In genomic region chr2:239385096-239386000, GRCh38 we compare ENCODE assay signal across 25 cellular contexts. TPM values are rescaled to one million over a fixed set of nuclear protein-coding genes. Genes with fewer than 3 reads are reported as not detected.
DNase-seq lines count a peak whose midpoint lies in the region; ATAC-seq, FAIRE-seq and TF ChIP-seq lines count a peak whose summit lies in the region.
"Had no signal": no experiment of that assay in that cellular context is flagged by ENCODE, and none has a peak within 500 bp of the region (broad histone marks: within the 10 kb centered on the region; RNA-seq: fewer than 3 reads in every experiment).

No MANE protein-coding gene starts in this region.

- peak overlapping the region in 1 of 11 experiments; percentile 40; a peak in 3 of 22 replicates for H3K27ac ChIP-seq in BLaER1 treated with 17β-estradiol and CSF1 and Interleukin-3, amounts not matched to agents 10 nM and 100 nM
- no peak overlapping the region for H3K27ac ChIP-seq in CD4-positive, alpha-beta memory T cell (ENCODE audit: low read depth, low read length)
- no peak overlapping the region; the same call in 1 of the 2 replicates for H3K27ac ChIP-seq in H1 (ENCODE audit: low read depth, low read length)
- H3K27ac ChIP-seq in neuronal stem cell (replicated peaks; ENCODE audit: low read length), result no peak overlapping the region
- no peak overlapping the region for H3K27ac ChIP-seq in esophagus squamous epithelium
- H3K27ac ChIP-seq: heart left ventricle, neutrophil, skin epidermis, testis had no signal

- CTCF ChIA-PET in CD4-positive, alpha-beta memory T cell (lab: Charles Lee; ENCODE audit: partially characterized antibody), result no interaction called here
- CTCF ChIA-PET in H1 (lab: Charles Lee; ENCODE audit: partially characterized antibody), result interaction anchor here (1.0 to 1.3 kb wide), 3 partner anchors 13 to 177 kb away, joined by 3 read pairs; no protein-coding TSS in a partner anchor
- CTCF ChIA-PET in activated CD8-positive, alpha-beta T cell treated with anti-CD3 and anti-CD28 coated beads for 36 hours (lab: Charles Lee), result no interaction called here

- peaks cover 56 to 100% (median 90%) of the 10 kb centered on the region in 11 experiments; a peak in 21 of 22 replicates for H4K20me1 ChIP-seq in BLaER1 treated with 17β-estradiol and CSF1 and Interleukin-3, amounts not matched to agents 10 nM and 100 nM
- H4K20me1 ChIP-seq in H1 (replicated peaks in 1 of 2; ENCODE audit: control insufficient read depth in 1 of 2, insufficient read depth in 2 of 2, low read length in 2 of 2), result peaks cover 21 to 31% of the 10 kb centered on the region in 2 experiments

- H3K23me2 ChIP-seq in H1 (ENCODE audit: low read depth, low read length), result no peaks in the 10 kb centered on the region

- no peak overlapping the region for H2AFZ ChIP-seq in H1 (ENCODE audit: low read length)
- H2AFZ ChIP-seq in neuronal stem cell (ENCODE audit: low read length), result no peak overlapping the region

- H3K4me3 ChIP-seq in BLaER1 treated with 17β-estradiol and CSF1 and Interleukin-3, amounts not matched to agents 10 nM and 100 nM, result no peak overlapping the region
- H3K4me3 ChIP-seq in CD4-positive, alpha-beta memory T cell (ENCODE audit: low read length in 2 of 2), result no peak overlapping the region
- no peak overlapping the region for H3K4me3 ChIP-seq in H1 (ENCODE audit: extremely low read depth in 1 of 4, insufficient read depth in 2 of 4, low read depth in 3 of 4, low read length in 4 of 4)
- H3K4me3 ChIP-seq in neuronal stem cell (ENCODE audit: low read length in 2 of 2), result no peak overlapping the region
- no peak overlapping the region for H3K4me3 ChIP-seq in esophagus squamous epithelium
- H3K4me3 ChIP-seq: heart left ventricle, mucosa of descending colon, skin epidermis, testis had no signal

- H3K79me1 ChIP-seq in H1 (ENCODE audit: low read depth, low read length) (peaks cover 27% of the 10 kb centered on the region), neuronal stem cell (ENCODE audit: low read depth, low read length) (peaks cover 25% of the 10 kb centered on the region)

- no peak overlapping the region for H2BK15ac ChIP-seq in H1 (ENCODE audit: low read length)
- no peak overlapping the region for H2BK15ac ChIP-seq in neuronal stem cell (ENCODE audit: low read length)

- TF ChIP-seq POLR2A in H1 (IDR thresholded peaks at IDR 0.05; ENCODE audit: control extremely low read depth in 1 of 2, low read depth in 2 of 2, low read length in 2 of 2), result no peak
- no peak for TF ChIP-seq POLR2A in esophagus squamous epithelium (IDR thresholded peaks at IDR 0.05)

- H3K23ac ChIP-seq in H1 (ENCODE audit: insufficient read length), result no peak overlapping the region
- H3K23ac ChIP-seq in neuronal stem cell (ENCODE audit: low read depth, low read length, poor library complexity), result peak overlapping the region; percentile 49

- H3K18ac ChIP-seq in H1 (ENCODE audit: extremely low read depth, low read length), result no peak overlapping the region
- peak overlapping the region; percentile 61 for H3K18ac ChIP-seq in neuronal stem cell (ENCODE audit: low read length)

- H2AK5ac ChIP-seq in H1 (ENCODE audit: low read depth, low read length), result no peak overlapping the region
- H2AK5ac ChIP-seq in neuronal stem cell (ENCODE audit: low read depth, low read length), result no peak overlapping the region

- peak overlapping the region; percentile 38; the same call in 1 of the 2 replicates for H4K8ac ChIP-seq in H1 (ENCODE audit: extremely low read depth, insufficient read depth, low read length)
- no peak overlapping the region for H4K8ac ChIP-seq in neuronal stem cell (ENCODE audit: low read depth, low read length)

- FAIRE-seq in H1 (lab: Jason Lieb, UNC), result no peak
- FAIRE-seq: GM12891, TTC549 had no signal

- no peak overlapping the region for H4K91ac ChIP-seq in H1 (replicated peaks; ENCODE audit: insufficient read length, low read length)
- no peak overlapping the region for H4K91ac ChIP-seq in neuronal stem cell (ENCODE audit: low read depth, low read length, poor library complexity)

- peaks cover 17 to 25% (median 21%) of the 10 kb centered on the region in 4 donors for H3K4me1 Mint-ChIP-seq in CD4-positive, alpha-beta memory T cell
- H3K4me1 Mint-ChIP-seq in activated CD8-positive, alpha-beta T cell treated with anti-CD3 and anti-CD28 coated beads for 36 hours (ENCODE audit: low read depth), result peaks cover 21% of the 10 kb centered on the region

- peak overlapping the region in 7 of 11 experiments; percentile 4 to 92 (median 45); a peak in 5 of 22 replicates for H3K4me2 ChIP-seq in BLaER1 treated with 17β-estradiol and CSF1 and Interleukin-3, amounts not matched to agents 10 nM and 100 nM
- H3K4me2 ChIP-seq in H1 (ENCODE audit: insufficient read depth in 1 of 2, low read depth in 2 of 2, low read length in 2 of 2) (no peak overlapping the region), neuronal stem cell (ENCODE audit: insufficient read depth, low read length, poor library complexity, severe bottlenecking) (no peak overlapping the region)

- H2BK20ac ChIP-seq in H1 (ENCODE audit: low read length), result no peak overlapping the region

- intact Hi-C loops in CD4-positive, alpha-beta memory T cell (cut with micrococcal nuclease), result no loop called here
- intact Hi-C loops in esophagus squamous epithelium (cut with DNase I), result no loop called here
- intact Hi-C loops in activated CD8-positive, alpha-beta T cell treated with anti-CD3 and anti-CD28 coated beads for 36 hours (cut with micrococcal nuclease), result no loop called here

- H2BK12ac ChIP-seq in H1 (ENCODE audit: low read depth, low read length) (no peak overlapping the region), neuronal stem cell (ENCODE audit: low read length) (no peak overlapping the region)

- H3K27me3 Mint-ChIP-seq in CD4-positive, alpha-beta memory T cell, result no peaks in the 10 kb centered on the region
- no peaks in the 10 kb centered on the region for H3K27me3 Mint-ChIP-seq in activated CD8-positive, alpha-beta T cell treated with anti-CD3 and anti-CD28 coated beads for 36 hours
- H3K27me3 Mint-ChIP-seq: dendritic cell treated with granulocyte-macrophage colony-stimulating factor and Interleukin-4, amounts not matched to agents 40 ng/mL and 50 ng/mL, for 4 days had no signal

- peak overlapping the region in 5 of 7 donors; percentile 47 to 67 (median 62) for H3K27ac Mint-ChIP-seq in CD4-positive, alpha-beta memory T cell
- no peak overlapping the region for H3K27ac Mint-ChIP-seq in activated CD8-positive, alpha-beta T cell treated with anti-CD3 and anti-CD28 coated beads for 36 hours
- H3K27ac Mint-ChIP-seq: dendritic cell treated with granulocyte-macrophage colony-stimulating factor and Interleukin-4, amounts not matched to agents 40 ng/mL and 50 ng/mL, for 4 days had no signal

- peaks cover 0 to 6% (median 0%) of the 10 kb centered on the region in 8 donors for H3K9me3 Mint-ChIP-seq in CD4-positive, alpha-beta memory T cell
- no peaks in the 10 kb centered on the region for H3K9me3 Mint-ChIP-seq in activated CD8-positive, alpha-beta T cell treated with anti-CD3 and anti-CD28 coated beads for 36 hours
- H3K9me3 Mint-ChIP-seq: dendritic cell treated with granulocyte-macrophage colony-stimulating factor and Interleukin-4, amounts not matched to agents 40 ng/mL and 50 ng/mL, for 4 days had no signal

- H4K5ac ChIP-seq in H1 (ENCODE audit: insufficient read length, low read depth, low read length), result no peak overlapping the region

- H3K79me2 ChIP-seq in H1 (ENCODE audit: control insufficient read depth in 1 of 2, insufficient read depth in 2 of 2, low read length in 2 of 2), result peaks cover 0 to 84% of the 10 kb centered on the region in 2 experiments; a peak in 3 of 4 replicates

- H3K36me3 Mint-ChIP-seq in CD4-positive, alpha-beta memory T cell, result peaks cover 8 to 20% of the 10 kb centered on the region in 2 donors
- peaks cover 13% of the 10 kb centered on the region for H3K36me3 Mint-ChIP-seq in activated CD8-positive, alpha-beta T cell treated with anti-CD3 and anti-CD28 coated beads for 36 hours (ENCODE audit: low read depth)

- TF ChIP-seq EP300 in H1 (IDR thresholded peaks at IDR 0.05; ENCODE audit: borderline replicate concordance in 1 of 2, low read depth in 2 of 2, low read length in 2 of 2), result no peak

- no peak for DNase-seq in CD4-positive, alpha-beta memory T cell
- no peak for DNase-seq in H1 (ENCODE audit: low read depth in 1 of 2, low spot score in 2 of 2)
- DNase-seq in neuronal stem cell (ENCODE audit: low spot score), result no peak
- no peak for DNase-seq in esophagus squamous epithelium (lab: John Stamatoyannopoulos, UW)
- no peak for DNase-seq in kidney tubule cell (ENCODE audit: low spot score)
- DNase-seq in activated CD8-positive, alpha-beta T cell treated with anti-CD3 and anti-CD28 coated beads for 36 hours, result no peak
- DNase-seq: activated CD4-positive, alpha-beta T cell treated with anti-CD3 and anti-CD28 coated beads for 48 hours; amniotic stem cell; COR-L47; Kasumi-1; NCI-H187 treated with DMSO at 0.1 percent for 48 hours; NCI-H2227 treated with DMSO at 0.1 percent for 48 hours; NCI-H82; SIG-M5; stimulated activated CD4-positive, alpha-beta T cell treated with anti-CD3 and anti-CD28 coated beads, Interleukin-2, amount 100 ng/mL, for 24 hours; stimulated activated naive CD4-positive, alpha-beta T cell; testis had no signal

- no peak overlapping the region for H2BK120ac ChIP-seq in H1 (replicated peaks; ENCODE audit: low read depth, low read length)
- no peak overlapping the region for H2BK120ac ChIP-seq in neuronal stem cell (ENCODE audit: low read depth, low read length)

- 0 out of 22 replicates have a peak overlapping the region, but pooled peaks of 1 of the 11 experiments have one; percentile 28 for H3K9ac ChIP-seq in BLaER1 treated with 17β-estradiol and CSF1 and Interleukin-3, amounts not matched to agents 10 nM and 100 nM
- H3K9ac ChIP-seq in H1 (replicated peaks in 1 of 4; ENCODE audit: extremely low read depth in 1 of 4, low read depth in 3 of 4, low read length in 3 of 4), result no peak overlapping the region
- peak overlapping the region; percentile 3 for H3K9ac ChIP-seq in neuronal stem cell (ENCODE audit: low read depth, low read length, poor library complexity)

- H3K27me3 ChIP-seq in BLaER1 treated with 17β-estradiol and CSF1 and Interleukin-3, amounts not matched to agents 10 nM and 100 nM, result no peaks in the 10 kb centered on the region
- H3K27me3 ChIP-seq in CD4-positive, alpha-beta memory T cell (ENCODE audit: insufficient read depth, low read length), result no peaks in the 10 kb centered on the region
- H3K27me3 ChIP-seq in H1 (replicated peaks in 1 of 4; ENCODE audit: control insufficient read depth in 3 of 4, extremely low read depth in 1 of 4, insufficient read depth in 3 of 4, low read length in 3 of 4) (no peaks in the 10 kb centered on the region), neuronal stem cell (ENCODE audit: control insufficient read depth in 3 of 3, insufficient read depth in 3 of 3, low read depth in 1 of 3, low read length in 3 of 3) (no peaks in the 10 kb centered on the region), esophagus squamous epithelium (no peaks in the 10 kb centered on the region)
- H3K27me3 ChIP-seq: heart left ventricle, neutrophil, testis had no signal

- no peak overlapping the region for H3K14ac ChIP-seq in H1 (ENCODE audit: insufficient read length)
- no peak overlapping the region for H3K14ac ChIP-seq in neuronal stem cell (ENCODE audit: low read length)

- POLR2A ChIA-PET in CD4-positive, alpha-beta memory T cell (lab: Charles Lee; ENCODE audit: partially characterized antibody), result no interaction called here
- POLR2A ChIA-PET in H1 (lab: Charles Lee; ENCODE audit: partially characterized antibody), result interaction anchor here (1.4 kb wide), 1 partner anchor 16 kb away, joined by 6 read pairs; the partner anchor contains the start of gene HDAC4
- POLR2A ChIA-PET in activated CD8-positive, alpha-beta T cell treated with anti-CD3 and anti-CD28 coated beads for 36 hours (lab: Charles Lee), result no interaction called here

- TF ChIP-seq CTCF in H1 (IDR thresholded peaks at IDR 0.05; ENCODE audit: control extremely low read depth in 1 of 3, insufficient read depth in 1 of 3, low read depth in 1 of 3, low read length in 3 of 3) (no peak), esophagus squamous epithelium (IDR thresholded peaks at IDR 0.05) (no peak)
- TF ChIP-seq CTCF in activated CD8-positive, alpha-beta T cell treated with anti-CD3 and anti-CD28 coated beads for 36 hours (IDR thresholded peaks at IDR 0.05), result no peak

- no peak for TF ChIP-seq RAD21 in H1 (IDR thresholded peaks at IDR 0.05 in 1 of 2, conservative IDR thresholded peaks at IDR 0.05 in 1 of 2; ENCODE audit: low read depth in 2 of 2, low read length in 2 of 2)

- no peak overlapping the region for H3K4me3 Mint-ChIP-seq in CD4-positive, alpha-beta memory T cell
- no peak overlapping the region for H3K4me3 Mint-ChIP-seq in activated CD8-positive, alpha-beta T cell treated with anti-CD3 and anti-CD28 coated beads for 36 hours
- H3K4me3 Mint-ChIP-seq: dendritic cell treated with granulocyte-macrophage colony-stimulating factor and Interleukin-4, amounts not matched to agents 40 ng/mL and 50 ng/mL, for 4 days had no signal

- H3K56ac ChIP-seq in H1 (replicated peaks; ENCODE audit: insufficient read length, low read depth, low read length), result no peak overlapping the region

- ATAC-seq in activated CD8-positive, alpha-beta T cell treated with anti-CD3 and anti-CD28 coated beads for 36 hours, result no peak
- ATAC-seq: heart left ventricle, mucosa of descending colon had no signal

- peaks cover 9 to 17% (median 14%) of the 10 kb centered on the region in 11 experiments; a peak in 21 of 22 replicates for H3K9me3 ChIP-seq in BLaER1 treated with 17β-estradiol and CSF1 and Interleukin-3, amounts not matched to agents 10 nM and 100 nM (replicated peaks in 1 of 11)
- H3K9me3 ChIP-seq in CD4-positive, alpha-beta memory T cell (ENCODE audit: control insufficient read depth in 1 of 2, low read length in 2 of 2), result no peaks in the 10 kb centered on the region
- no peaks in the 10 kb centered on the region for H3K9me3 ChIP-seq in H1 (ENCODE audit: insufficient read depth in 2 of 2, low read depth in 1 of 2, low read length in 1 of 2)
- H3K9me3 ChIP-seq in neuronal stem cell (replicated peaks in 1 of 2; ENCODE audit: control insufficient read depth in 2 of 2, insufficient read depth in 1 of 2, low read depth in 1 of 2, low read length in 2 of 2), result peaks cover 1 to 19% of the 10 kb centered on the region in 2 donors
- H3K9me3 ChIP-seq in esophagus squamous epithelium, result no peaks in the 10 kb centered on the region
- H3K9me3 ChIP-seq: heart left ventricle, mucosa of descending colon, neutrophil, testis had no signal

- peaks cover 13 to 52% (median 26%) of the 10 kb centered on the region in 11 experiments for H3K36me3 ChIP-seq in BLaER1 treated with 17β-estradiol and CSF1 and Interleukin-3, amounts not matched to agents 10 nM and 100 nM
- peaks cover 3% of the 10 kb centered on the region for H3K36me3 ChIP-seq in CD4-positive, alpha-beta memory T cell (ENCODE audit: insufficient read depth, low read length)
- no peaks in the 10 kb centered on the region; a peak in 2 of 8 replicates for H3K36me3 ChIP-seq in H1 (ENCODE audit: control insufficient read depth in 2 of 4, insufficient read depth in 4 of 4, low read length in 3 of 4)
- peaks cover 7 to 28% of the 10 kb centered on the region in 2 donors for H3K36me3 ChIP-seq in neuronal stem cell (replicated peaks in 1 of 2; ENCODE audit: control insufficient read depth in 2 of 2, insufficient read depth in 2 of 2, low read length in 2 of 2)
- peaks cover 0 to 44% (median 0%) of the 10 kb centered on the region in 3 donors for H3K36me3 ChIP-seq in esophagus squamous epithelium

- H2BK5ac ChIP-seq in H1 (ENCODE audit: low read depth, low read length) (no peak overlapping the region; the same call in 1 of the 2 replicates), neuronal stem cell (ENCODE audit: low read length) (no peak overlapping the region)

- WGBS in H1 (ENCODE audit: extremely low coverage in 1 of 2, insufficient coverage in 1 of 2, insufficient read length in 1 of 2, insufficient replicate concordance in 2 of 2, low coverage in 1 of 2, low lambda C conversion rate in 2 of 2, missing lambda C conversion rate in 1 of 2), 2 experiments, result 93% methylated on average over 26 of the region's 26 CpGs; no CpG with 5 or more reads in 1 of the 2 experiments
- WGBS in neuronal stem cell (ENCODE audit: extremely low coverage in 2 of 2, insufficient read length in 2 of 2, insufficient replicate concordance in 1 of 2), 2 donors, result no CpG with 5 or more reads among the region's 26 CpGs
- 93% methylated on average over 8 to 13 of the region's 26 CpGs for WGBS in esophagus squamous epithelium, 2 donors

- H3K4ac ChIP-seq in H1 (replicated peaks; ENCODE audit: insufficient read length, low read depth, low read length), result no peak overlapping the region
- H3K4ac ChIP-seq in neuronal stem cell (ENCODE audit: low read length), result peak overlapping the region; percentile 44

- peaks cover 37 to 71% (median 68%) of the 10 kb centered on the region in 10 experiments for H3K4me1 ChIP-seq in BLaER1 treated with 17β-estradiol and CSF1 and Interleukin-3, amounts not matched to agents 10 nM and 100 nM
- peaks cover 17% of the 10 kb centered on the region for H3K4me1 ChIP-seq in CD4-positive, alpha-beta memory T cell (ENCODE audit: insufficient read depth, low read length)
- H3K4me1 ChIP-seq in H1 (replicated peaks in 1 of 4; ENCODE audit: control insufficient read depth in 3 of 4, insufficient read depth in 4 of 4, low read length in 3 of 4) (peaks cover 11 to 35% (median 20%) of the 10 kb centered on the region in 4 experiments), neuronal stem cell (ENCODE audit: control insufficient read depth in 2 of 2, insufficient read depth in 1 of 2, low read depth in 1 of 2, low read length in 2 of 2) (peaks cover 0 to 9% of the 10 kb centered on the region in 2 donors), esophagus squamous epithelium (peaks cover 0 to 7% (median 3%) of the 10 kb centered on the region in 3 donors)
- H3K4me1 ChIP-seq: testis had no signal

RNA-seq across cellular contexts. Expression of gene HDAC4, which starts 15.5 kb away (rescaled TPM):
- total RNA-seq in CD4-positive, alpha-beta memory T cell, result 10 to 100 TPM; 50.2 to 59.7 TPM
- polyA plus RNA-seq in CD4-positive, alpha-beta memory T cell, result 10 to 100 TPM in 1 of 2 donors, 1 to 10 TPM in 1; 1.4 to 10.6 TPM
- total RNA-seq in H1 (2021; fragmentation: NEBNext Ultra II Directional; extraction: Animal tissue kit (Norgen Biotek cat#: 25700)), result 31.3 and 31.5 TPM in 2 replicates
- 15.4 and 31.2 TPM in 2 replicates for polyA plus RNA-seq in H1 (2011; rRNA removed)
- polyA plus RNA-seq in H1 (2011; cell fraction: cytosol; rRNA removed), result 14.3 TPM
- polyA plus RNA-seq in H1 (2011; cell fraction: nucleus; rRNA removed), result 24.1 TPM
- polyA plus RNA-seq in H1 (2012, experiment 1 of 2), result 9.7 to 17.8 TPM (median 12.6 TPM) in 4 replicates
- 5.0 TPM for polyA plus RNA-seq in H1 (2012, experiment 2 of 2)
- 14.8 TPM for polyA plus RNA-seq in H1 (2013, experiment 1 of 2)
- polyA plus RNA-seq in H1 (2013, experiment 2 of 2), result 12.6 TPM
- polyA minus RNA-seq in H1 (2011; rRNA and poly(A)+ RNA removed), result 35.1 and 38.5 TPM in 2 replicates
- polyA minus RNA-seq in H1 (2011; cell fraction: cytosol; rRNA and poly(A)+ RNA removed), result 26.3 TPM
- polyA minus RNA-seq in H1 (2011; cell fraction: nucleus; rRNA and poly(A)+ RNA removed), result 47.3 TPM
- 15.9 TPM for polyA plus RNA-seq in neuronal stem cell (2013, experiment 1 of 2)
- polyA plus RNA-seq in neuronal stem cell (2013, experiment 2 of 2), result 18.7 TPM
- 10 to 100 TPM; 21.6 to 72.7 (median 35.2) TPM for total RNA-seq in esophagus squamous epithelium
- 10 to 100 TPM; 22.6 to 24.5 TPM for total RNA-seq in activated CD8-positive, alpha-beta T cell treated with anti-CD3 and anti-CD28 coated beads for 36 hours

Comparison
In these comparisons a context has a peak if more than half of its experiments do, and no peak if none do; other contexts are left out.
1. H3K4me2 ChIP-seq: peak in BLaER1 treated with 17β-estradiol and CSF1 and Interleukin-3, amounts not matched to agents 10 nM and 100 nM (7 of 11); none in H1 (0 of 2) and neuronal stem cell (single experiment).